Comparison of ENCODE assay signal across 15 cellular contexts in genomic region chr5:10323588-10324488, GRCh38. TPM values are rescaled to one million over a fixed set of nuclear protein-coding genes. Genes with fewer than 3 reads are reported as not detected.
DNase-seq lines count a peak whose midpoint lies in the region; ATAC-seq and TF ChIP-seq lines count a peak whose summit lies in the region.
"Had no signal": no experiment of that assay in that cellular context is flagged by ENCODE, and none has a peak within 500 bp of the region (broad histone marks: within the 10 kb centered on the region; RNA-seq: fewer than 3 reads in every experiment).

No MANE protein-coding gene starts in this region.

- no peak for TF ChIP-seq POLR2A in thyroid gland (IDR thresholded peaks at IDR 0.05)

- TF ChIP-seq CTCF in right atrium auricular region (IDR thresholded peaks at IDR 0.05) (no peak), thyroid gland (IDR thresholded peaks at IDR 0.05) (no peak)

- H3K4me1 ChIP-seq in right atrium auricular region (no peaks in the 10 kb centered on the region), thyroid gland (peaks cover 5 to 9% of the 10 kb centered on the region in 2 donors)
- H3K4me1 ChIP-seq: BLaER1, prostate gland had no signal

- H3K27ac ChIP-seq in right atrium auricular region (no peak overlapping the region), SK-N-MC (peak overlapping the region; percentile 76), thyroid gland (peak overlapping the region; percentile 4 to 55 (median 38))
- H3K27ac ChIP-seq: BLaER1, KMS-11, prostate gland, thoracic aorta, WERI-Rb-1 had no signal

- H3K4me3 ChIP-seq in right atrium auricular region: no peak overlapping the region
- no peak overlapping the region for H3K4me3 ChIP-seq in SK-N-MC
- no peak overlapping the region for H3K4me3 ChIP-seq in thyroid gland (replicated peaks in 1 of 3)
- H3K4me3 ChIP-seq: BLaER1, prostate gland, thoracic aorta had no signal

- H3K27me3 ChIP-seq in right atrium auricular region (no peaks in the 10 kb centered on the region), thyroid gland (no peaks in the 10 kb centered on the region)
- H3K27me3 ChIP-seq: BLaER1 had no signal

- intact Hi-C loops in left ventricle myocardium superior (cut with micrococcal nuclease): no loop called here
- intact Hi-C loops in thyroid gland (cut with DNase I): no loop called here

- H3K9me3 ChIP-seq in right atrium auricular region (no peaks in the 10 kb centered on the region), SK-N-MC (ENCODE audit: low read depth, low read length) (no peaks in the 10 kb centered on the region), thyroid gland (no peaks in the 10 kb centered on the region)
- H3K9me3 ChIP-seq: BLaER1, prostate gland, thoracic aorta had no signal

- WGBS in thyroid gland, 2 donors: 65 to 70% methylated on average over 6 of the region's 6 CpGs

- peak; percentile 44 for ATAC-seq in left ventricle myocardium superior
- ATAC-seq in HG02588 (IDR thresholded peaks at IDR 0.05; ENCODE audit: unreplicated experiment): no peak

- H3K9ac ChIP-seq in SK-N-MC (ENCODE audit: insufficient read length): peak overlapping the region; percentile 43
- H3K9ac ChIP-seq: BLaER1, KMS-11 had no signal

- DNase-seq in left ventricle myocardium superior (no peak), right atrium auricular region (ENCODE audit: low spot score) (no peak), SK-N-MC (ENCODE audit: low read depth, low spot score) (no peak), left kidney (ENCODE audit: low read depth, low spot score) (peak; percentile 58), thyroid gland (peak; percentile 40 to 47), NCI-H446 (lab: John Stamatoyannopoulos, UW) (no peak)
- no peak for DNase-seq in stimulated activated CD4-positive, alpha-beta T cell treated with anti-CD3 and anti-CD28 coated beads, Interleukin-2, amount 100 ng/mL, for 48 hours
- DNase-seq: activated naive CD4-positive, alpha-beta T cell treated with anti-CD3 and anti-CD28 coated beads, Interleukin-2, amount 10 ng/mL, durations not matched to agents 7 days and 5 days; NCI-H2029; WERI-Rb-1 had no signal

- no peaks in the 10 kb centered on the region for H3K36me3 ChIP-seq in right atrium auricular region
- no peaks in the 10 kb centered on the region for H3K36me3 ChIP-seq in SK-N-MC (ENCODE audit: insufficient read depth, low read length)
- no peaks in the 10 kb centered on the region for H3K36me3 ChIP-seq in thyroid gland
- H3K36me3 ChIP-seq: BLaER1, prostate gland, thoracic aorta, WERI-Rb-1 had no signal

RNA-seq across cellular contexts. Expression of gene CMBL, which starts 16.1 kb away (rescaled TPM):
- total RNA-seq in left ventricle myocardium superior (48.6 TPM), right atrium auricular region (10 to 100 TPM in 1 of 2 donors, 1 to 10 TPM in 1; 5.9 to 20.7 TPM), thyroid gland (10 to 100 TPM; 10.3 to 32.0 (median 23.4) TPM)

RNA-seq across cellular contexts. Expression of gene MARCHF6, which starts 29.7 kb away (rescaled TPM):
- total RNA-seq in left ventricle myocardium superior (165 TPM), right atrium auricular region (100 to 1,000 TPM in 1 of 2 donors, 10 to 100 TPM in 1; 89.5 to 103 TPM), thyroid gland (100 to 1,000 TPM; 105 to 296 (median 213) TPM)

Comparison
In these comparisons a context has a peak if more than half of its experiments do, and no peak if none do; other contexts are left out.
1. DNase-seq: peak in left kidney (single experiment) and thyroid gland (2 of 2); none in left ventricle myocardium superior (single experiment), right atrium auricular region (single experiment), SK-N-MC (single experiment), stimulated activated CD4-positive, alpha-beta T cell treated with anti-CD3 and anti-CD28 coated beads, Interleukin-2, amount 100 ng/mL, for 48 hours (0 of 2) and NCI-H446 (0 of 2).
2. H3K27ac ChIP-seq: peak in SK-N-MC (single experiment) and thyroid gland (3 of 3); none in right atrium auricular region (0 of 2).